8 cellular contexts compared by ENCODE assay signal in the genomic region with DNA sequence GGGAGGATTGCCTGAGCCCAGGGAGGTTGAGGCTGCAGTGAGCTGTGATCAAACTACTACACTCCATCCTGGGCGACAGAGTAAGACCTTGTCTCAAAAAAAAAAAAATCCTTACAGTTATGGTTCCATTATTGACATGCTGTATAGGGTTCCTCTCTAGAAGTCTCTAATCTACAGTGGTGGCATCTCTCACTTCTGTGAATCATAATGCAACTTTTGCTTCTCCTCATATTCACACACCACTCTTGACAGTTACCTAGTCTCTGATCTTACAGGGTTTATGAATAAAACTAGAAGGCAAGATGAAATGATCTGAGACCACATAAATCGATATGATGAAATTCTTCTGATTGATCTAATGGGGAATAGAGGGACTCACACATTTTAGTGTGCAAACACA. TPM values are rescaled to one million over a fixed set of nuclear protein-coding genes. Genes with fewer than 3 reads are reported as not detected.
DNase-seq lines count a peak whose midpoint lies in the region; ATAC-seq and TF ChIP-seq lines count a peak whose summit lies in the region.

No MANE protein-coding gene starts in this region.

- TF ChIP-seq CTCF in GM12865 (IDR thresholded peaks at IDR 0.05; ENCODE audit: insufficient read depth, low read depth, low read length, missing control alignments), result no peak

- no peaks in the 10 kb centered on the region for H3K27me3 ChIP-seq in effector memory CD4-positive, alpha-beta T cell (replicated peaks; ENCODE audit: control insufficient read depth, insufficient read depth, low read length, poor library complexity, severe bottlenecking)

- H3K4me3 ChIP-seq in GM12865 (ENCODE audit: low read depth, low read length), result peak overlapping the region; percentile 46
- no peak overlapping the region for H3K4me3 ChIP-seq in effector memory CD4-positive, alpha-beta T cell (ENCODE audit: insufficient read depth, low read depth, low read length, poor library complexity, severe bottlenecking)

- H3K4me1 ChIP-seq in effector memory CD4-positive, alpha-beta T cell (ENCODE audit: control insufficient read depth, insufficient read depth, low read length, poor library complexity, severe bottlenecking), result peaks cover 22% of the 10 kb centered on the region

- ATAC-seq in GM21360 (IDR thresholded peaks at IDR 0.05; ENCODE audit: unreplicated experiment), result peak; percentile 60
- peak; percentile 75 for ATAC-seq in HG03432 (IDR thresholded peaks at IDR 0.05; ENCODE audit: unreplicated experiment)

- H3K36me3 ChIP-seq in effector memory CD4-positive, alpha-beta T cell (ENCODE audit: control insufficient read depth, insufficient read depth, low read length), result no peaks in the 10 kb centered on the region

- no peaks in the 10 kb centered on the region for H3K9me3 ChIP-seq in effector memory CD4-positive, alpha-beta T cell (ENCODE audit: control insufficient read depth, low read length)

- DNase-seq in GM12865 (ENCODE audit: low read depth), result peak; percentile 49
- DNase-seq in effector memory CD4-positive, alpha-beta T cell, result no peak
- no peak for DNase-seq in DMS53 (lab: John Stamatoyannopoulos, UW)
- no peak for DNase-seq in D341Med (ENCODE audit: low spot score)
- DNase-seq in NCI-H345 (lab: John Stamatoyannopoulos, UW), result no peak
- DNase-seq in occipital lobe (lab: John Stamatoyannopoulos, UW), result no peak

- H3K27ac ChIP-seq in effector memory CD4-positive, alpha-beta T cell (ENCODE audit: insufficient read depth, low read length, poor library complexity, severe bottlenecking), result peak overlapping the region; percentile 54

RNA-seq across cellular contexts. Expression of gene DOCK11, which starts 40.6 kb away (rescaled TPM):
- total RNA-seq in occipital lobe, result 20.6 TPM
